Comparison of ENCODE assay signal across 8 cellular contexts in genomic region chr6:159788757-159789376, GRCh38. TPM values are rescaled to one million over a fixed set of nuclear protein-coding genes. Genes with fewer than 3 reads are reported as not detected.
A peak's percentile ranks its signal among the peaks of the same experiment; 100 is the strongest.
DNase-seq lines count a peak whose midpoint lies in the region; ATAC-seq and TF ChIP-seq lines count a peak whose summit lies in the region.

No MANE protein-coding gene starts in this region.

- H3K9me3 Mint-ChIP-seq in Caco-2 (ENCODE audit: unreplicated experiment): no peaks in the 10 kb centered on the region
- H3K9me3 Mint-ChIP-seq in T-helper 1 cell treated with Interleukin-12 subunit alpha and Interleukin-12 subunit beta and Interleukin-4 antibody, amounts not matched to agents 30 μg/mL and 1 μg/mL, for 36 hours: no peaks in the 10 kb centered on the region
- no peaks in the 10 kb centered on the region for H3K9me3 Mint-ChIP-seq in chondrocyte (ENCODE audit: low read depth)

- H3K4me3 Mint-ChIP-seq in Caco-2 (ENCODE audit: unreplicated experiment): peak overlapping the region; percentile 96
- H3K4me3 Mint-ChIP-seq in T-helper 1 cell treated with Interleukin-12 subunit alpha and Interleukin-12 subunit beta and Interleukin-4 antibody, amounts not matched to agents 30 μg/mL and 1 μg/mL, for 36 hours: peak overlapping the region; percentile 99
- H3K4me3 Mint-ChIP-seq in chondrocyte (ENCODE audit: unreplicated experiment): peak overlapping the region; percentile 98

- H3K4me1 Mint-ChIP-seq in Caco-2 (ENCODE audit: low read depth, unreplicated experiment) (peaks cover 18% of the 10 kb centered on the region), chondrocyte (ENCODE audit: low read depth) (peaks cover 44% of the 10 kb centered on the region)
- peaks cover 41% of the 10 kb centered on the region for H3K4me1 Mint-ChIP-seq in T-helper 1 cell treated with Interleukin-12 subunit alpha and Interleukin-12 subunit beta and Interleukin-4 antibody, amounts not matched to agents 30 μg/mL and 1 μg/mL, for 36 hours (ENCODE audit: low read depth)

- TF ChIP-seq CTCF in Caco-2 (IDR thresholded peaks at IDR 0.05; ENCODE audit: insufficient read depth in 1 of 2, low read depth in 1 of 2, low read length in 1 of 2, severe bottlenecking in 1 of 2, unreplicated experiment in 1 of 2) (no peak), chondrocyte (IDR thresholded peaks at IDR 0.05) (no peak)

- H3K4me1 ChIP-seq in Caco-2: peaks cover 18% of the 10 kb centered on the region

- CTCF ChIA-PET in Caco-2 (lab: Charles Lee): interaction anchor here (0.7 to 1.3 kb wide), 2 partner anchors 27 to 1183 kb away, joined by 4 to 9 read pairs; partner anchors contain the start of gene ACAT2

- ATAC-seq in HG02885 (IDR thresholded peaks at IDR 0.05; ENCODE audit: poor library complexity, unreplicated experiment) (peak; percentile 13), left lobe of liver (peak; percentile 58)

- no peaks in the 10 kb centered on the region for H3K27me3 ChIP-seq in Caco-2 (replicated peaks; ENCODE audit: control insufficient read depth, insufficient read depth, low read length)

- H3K36me3 Mint-ChIP-seq in Caco-2 (ENCODE audit: insufficient read depth, unreplicated experiment) (peaks cover 97% of the 10 kb centered on the region), chondrocyte (ENCODE audit: low read depth) (peaks cover 26% of the 10 kb centered on the region)
- peaks cover 51% of the 10 kb centered on the region for H3K36me3 Mint-ChIP-seq in T-helper 1 cell treated with Interleukin-12 subunit alpha and Interleukin-12 subunit beta and Interleukin-4 antibody, amounts not matched to agents 30 μg/mL and 1 μg/mL, for 36 hours (ENCODE audit: low read depth)

- no peaks in the 10 kb centered on the region for H3K9me3 ChIP-seq in Caco-2

- no TSS peak for BruUV-seq in Caco-2 (replicated peaks; lab: Mats Ljungman, UMichigan)

- POLR2A ChIA-PET in Caco-2 (lab: Charles Lee): interaction anchor here (0.5 to 4.4 kb wide), 7 partner anchors 17 to 96 kb away, joined by 3 to 71 read pairs (median 5); partner anchors contain the start of genes ACAT2, SOD2 and WTAP

- intact Hi-C loops in Caco-2 (cut with micrococcal nuclease; ENCODE audit: unreplicated experiment): loop anchor here (1.0 to 5.0 kb wide), 3 partner anchors 27 to 96 kb away; partner anchors contain the start of genes ACAT2 and SOD2

- DNase-seq in Caco-2: peak; percentile 44
- DNase-seq in chondrocyte (ENCODE audit: low spot score): no peak
- peak; percentile 71 for DNase-seq in left lobe of liver (ENCODE audit: low spot score)
- DNase-seq in stimulated activated CD8-positive, alpha-beta memory T cell treated with anti-CD3 and anti-CD28 coated beads, Interleukin-12 subunit alpha, Interleukin-12 subunit beta, amount 100 ng/mL, for 4 hours (ENCODE audit: low read depth): peak; percentile 11
- DNase-seq in pons (ENCODE audit: low spot score): no peak
- no peak for DNase-seq in KG1 (lab: John Stamatoyannopoulos, UW)

- H3K27ac Mint-ChIP-seq in Caco-2 (ENCODE audit: unreplicated experiment) (peak overlapping the region; percentile 98), chondrocyte (ENCODE audit: unreplicated experiment) (peak overlapping the region; percentile 99)
- H3K27ac Mint-ChIP-seq in T-helper 1 cell treated with Interleukin-12 subunit alpha and Interleukin-12 subunit beta and Interleukin-4 antibody, amounts not matched to agents 30 μg/mL and 1 μg/mL, for 36 hours: peak overlapping the region; percentile 83

- peaks cover 3% of the 10 kb centered on the region for H3K36me3 ChIP-seq in Caco-2 (ENCODE audit: control insufficient read depth, insufficient read depth, low read length)

- H3K4me3 ChIP-seq in Caco-2 (ENCODE audit: low read depth, low read length): peak overlapping the region; percentile 95

- H3K27me3 Mint-ChIP-seq in Caco-2 (ENCODE audit: insufficient read depth, unreplicated experiment): no peaks in the 10 kb centered on the region
- H3K27me3 Mint-ChIP-seq in T-helper 1 cell treated with Interleukin-12 subunit alpha and Interleukin-12 subunit beta and Interleukin-4 antibody, amounts not matched to agents 30 μg/mL and 1 μg/mL, for 36 hours (ENCODE audit: low read depth): peaks cover 4% of the 10 kb centered on the region
- no peaks in the 10 kb centered on the region for H3K27me3 Mint-ChIP-seq in chondrocyte (ENCODE audit: low read depth)

RNA-seq across cellular contexts. Expression of gene TCP1, which starts 0.5 kb away (rescaled TPM):
- total RNA-seq in Caco-2 (2022): 286 and 333 TPM in 2 replicates
- total RNA-seq in chondrocyte: 169 to 200 TPM (median 175 TPM) in 3 replicates
- 58.1 TPM for total RNA-seq in left lobe of liver

RNA-seq across cellular contexts. Expression of gene MRPL18, which starts 1.4 kb away (rescaled TPM):
- total RNA-seq in Caco-2 (2022) (71.1 and 81.0 TPM in 2 replicates), chondrocyte (52.2 to 70.6 TPM (median 53.1 TPM) in 3 replicates), left lobe of liver (28.8 TPM)

RNA-seq across cellular contexts. Expression of gene PNLDC1, which starts 11.2 kb away (rescaled TPM):
- total RNA-seq in Caco-2 (2022) (0.26 and 0.32 TPM in 2 replicates), chondrocyte (not detected in 3 replicates), left lobe of liver (0.23 TPM)

RNA-seq across cellular contexts. Expression of gene ACAT2, which starts 27.0 kb away (rescaled TPM):
- total RNA-seq in Caco-2 (2022) (122 and 131 TPM in 2 replicates), chondrocyte (36.0 to 43.5 TPM (median 38.4 TPM) in 3 replicates), left lobe of liver (44.6 TPM)

Comparison
In these comparisons a context has a peak if more than half of its experiments do, and no peak if none do; other contexts are left out.
1. DNase-seq: peak in Caco-2 (2 of 2), left lobe of liver (single experiment) and stimulated activated CD8-positive, alpha-beta memory T cell treated with anti-CD3 and anti-CD28 coated beads, Interleukin-12 subunit alpha, Interleukin-12 subunit beta, amount 100 ng/mL, for 4 hours (single experiment); none in chondrocyte (single experiment), pons (single experiment) and KG1 (single experiment).
2. Peak in every context shown above with its lines, with median percentiles within 50 percentile points of each other: H3K27ac Mint-ChIP-seq and H3K4me3 Mint-ChIP-seq.